Comparison of ENCODE assay signal across 8 cellular contexts in the genomic region with DNA sequence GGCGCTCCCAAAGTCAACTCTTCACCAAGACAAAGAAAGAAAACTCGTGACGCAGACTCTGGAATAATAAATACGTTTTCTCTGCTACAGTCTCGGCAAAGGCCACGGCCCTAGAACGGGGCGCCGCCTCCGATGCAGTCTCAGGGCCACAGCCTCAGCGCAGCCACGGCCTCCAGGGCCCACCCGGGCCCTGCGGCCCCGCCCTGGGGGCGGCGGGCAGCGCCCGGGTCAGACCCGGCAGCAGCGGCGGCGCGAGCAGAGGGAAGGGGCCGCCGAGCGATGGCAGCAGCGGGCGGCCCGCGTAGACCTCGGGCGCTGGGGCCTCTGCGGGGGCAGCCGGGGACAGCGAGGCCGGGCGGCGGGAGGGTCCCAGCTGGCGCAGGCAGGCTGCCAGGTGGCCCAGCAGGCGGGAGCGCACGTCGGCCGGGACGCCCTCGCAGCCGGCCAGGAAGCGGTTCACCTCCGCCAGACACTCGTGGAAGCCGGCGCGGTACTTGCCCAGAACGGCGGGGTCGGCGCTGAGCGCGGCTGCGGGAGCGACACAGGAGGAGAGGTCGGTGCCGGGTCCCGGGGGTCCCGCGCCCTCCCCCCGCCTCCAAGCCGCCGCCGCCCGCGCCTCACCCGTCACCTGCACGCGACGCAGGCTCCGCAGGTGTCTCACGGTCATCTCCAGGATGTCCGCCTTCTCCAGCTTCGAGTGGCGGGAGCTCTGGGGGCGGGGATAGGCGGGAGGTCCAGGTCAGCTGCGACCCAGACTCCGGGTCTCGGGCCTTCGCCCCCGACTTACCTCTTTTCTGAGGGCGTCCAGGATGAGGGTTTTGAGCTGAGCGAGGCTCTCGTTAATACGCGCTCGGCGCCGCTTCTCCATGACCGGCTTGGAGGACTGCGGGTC.
DNase-seq lines count a peak whose midpoint lies in the region; ATAC-seq and TF ChIP-seq lines count a peak whose summit lies in the region.

No MANE protein-coding gene starts in this region.

- peak; percentile 42 for DNase-seq in NCI-H146 (lab: John Stamatoyannopoulos, UW)
- no peak for DNase-seq in NCI-H146 treated with DMSO at 0.1 percent for 48 hours (lab: John Stamatoyannopoulos, UW; ENCODE audit: unreplicated experiment)
- DNase-seq in RWPE2 (ENCODE audit: low spot score) = peak; percentile 69
- peak; percentile 25 for DNase-seq in fibroblast of mammary gland (ENCODE audit: low read depth)
- DNase-seq in GOT3 (lab: John Stamatoyannopoulos, UW) = no peak
- DNase-seq in GDM1 (lab: John Stamatoyannopoulos, UW) = no peak

- H3K27ac ChIP-seq in RWPE2 (ENCODE audit: poor library complexity, severe bottlenecking) = peak overlapping the region; percentile 76

- H3K36me3 ChIP-seq in RWPE2 (ENCODE audit: low read depth) (no peaks in the 10 kb centered on the region), neuron (ENCODE audit: insufficient read depth, low read length) (peaks cover 5% of the 10 kb centered on the region)

- peaks cover 5% of the 10 kb centered on the region for H3K4me1 ChIP-seq in RWPE2 (ENCODE audit: insufficient read depth, poor library complexity, severe bottlenecking)
- H3K4me1 ChIP-seq in neuron (ENCODE audit: insufficient read depth, low read length) = peaks cover 29% of the 10 kb centered on the region

- TF ChIP-seq CTCF in RWPE2 (IDR thresholded peaks at IDR 0.05; ENCODE audit: poor library complexity, severe bottlenecking) (peak; percentile 13), fibroblast of mammary gland (conservative IDR thresholded peaks at IDR 0.05; ENCODE audit: control insufficient read depth, insufficient read depth, low read depth, low read length) (no peak)

- peak overlapping the region; percentile 51 for H3K4me3 ChIP-seq in RWPE2 (ENCODE audit: severe bottlenecking)
- H3K4me3 ChIP-seq in fibroblast of mammary gland (ENCODE audit: control insufficient read depth, low read depth, low read length) = no peak overlapping the region
- H3K4me3 ChIP-seq in neuron (ENCODE audit: low read length) = peak overlapping the region; percentile 52

- no peak overlapping the region for H2AFZ ChIP-seq in neuron (ENCODE audit: low read depth, low read length)

- H3K27me3 ChIP-seq in RWPE2 (ENCODE audit: insufficient read depth, poor library complexity, severe bottlenecking) (no peaks in the 10 kb centered on the region), neuron (ENCODE audit: insufficient read depth, low read length) (no peaks in the 10 kb centered on the region)

- ATAC-seq in RWPE2 (ENCODE audit: low read depth) (no peak), HG03108 (IDR thresholded peaks at IDR 0.05; ENCODE audit: unreplicated experiment) (no peak)

- H3K9me3 ChIP-seq in RWPE2 (ENCODE audit: severe bottlenecking) (no peaks in the 10 kb centered on the region), neuron (ENCODE audit: low read length) (no peaks in the 10 kb centered on the region)

Comparison
In these comparisons a context has a peak if more than half of its experiments do, and no peak if none do; other contexts are left out.
1. DNase-seq: peak in NCI-H146 (single experiment), RWPE2 (single experiment) and fibroblast of mammary gland (single experiment); none in NCI-H146 treated with DMSO at 0.1 percent for 48 hours (single experiment), GOT3 (single experiment) and GDM1 (single experiment).